ENCODE assay signal across 12 cellular contexts in genomic region chr13:108957369-108958012, GRCh38.
DNase-seq lines count a peak whose midpoint lies in the region; ATAC-seq, FAIRE-seq and TF ChIP-seq lines count a peak whose summit lies in the region.
"Had no signal": no experiment of that assay in that cellular context is flagged by ENCODE, and none has a peak within 500 bp of the region (broad histone marks: within the 10 kb centered on the region; RNA-seq: fewer than 3 reads in every experiment).

No MANE protein-coding gene starts in this region.

- peak; percentile 88 for FAIRE-seq in bronchial epithelial cell (lab: Jason Lieb, UNC)

- H3K27ac Mint-ChIP-seq in stimulated activated naive CD8-positive, alpha-beta T cell treated with anti-CD3 and anti-CD28 coated beads, Interleukin-15, amount 100 ng/mL, for 72 hours, result no peak overlapping the region
- H3K27ac Mint-ChIP-seq: CD4-positive, CD25-positive, alpha-beta regulatory T cell; T-cell had no signal

- CTCF ChIA-PET in AG04450 (lab: Charles Lee), result interaction anchor here (0.9 kb wide), 1 partner anchor 42 kb away, joined by 3 read pairs; no protein-coding TSS in a partner anchor

- peaks cover 20% of the 10 kb centered on the region for H3K27me3 Mint-ChIP-seq in stimulated activated naive CD8-positive, alpha-beta T cell treated with anti-CD3 and anti-CD28 coated beads, Interleukin-15, amount 100 ng/mL, for 72 hours
- H3K27me3 Mint-ChIP-seq: CD4-positive, CD25-positive, alpha-beta regulatory T cell had no signal

- no peaks in the 10 kb centered on the region for H3K9me3 Mint-ChIP-seq in stimulated activated naive CD8-positive, alpha-beta T cell treated with anti-CD3 and anti-CD28 coated beads, Interleukin-15, amount 100 ng/mL, for 72 hours
- H3K9me3 Mint-ChIP-seq: CD4-positive, CD25-positive, alpha-beta regulatory T cell; T-cell had no signal

- DNase-seq in AG04450 (ENCODE audit: low read depth, low spot score) (peak; percentile 55), LHCN-M2 (ENCODE audit: low read depth) (peak; percentile 63), bronchial epithelial cell (ENCODE audit: low read depth) (peak; percentile 92), left lung (no peak), NCI-H2196 (lab: John Stamatoyannopoulos, UW; ENCODE audit: unreplicated experiment) (no peak)
- DNase-seq in stimulated activated naive CD8-positive, alpha-beta T cell treated with anti-CD3 and anti-CD28 coated beads, Interleukin-15, amount 100 ng/mL, for 72 hours, result no peak
- DNase-seq: CD4-positive, CD25-positive, alpha-beta regulatory T cell; effector memory CD4-positive, alpha-beta T cell; NCI-H2107; T-cell had no signal

- ATAC-seq in left lung, result peak; percentile 35
- ATAC-seq in HG02678 (IDR thresholded peaks at IDR 0.05; ENCODE audit: unreplicated experiment), result no peak
- ATAC-seq in HG03457 (IDR thresholded peaks at IDR 0.05; ENCODE audit: unreplicated experiment), result no peak
- no peak for ATAC-seq in stimulated activated naive CD8-positive, alpha-beta T cell treated with anti-CD3 and anti-CD28 coated beads, Interleukin-15, amount 100 ng/mL, for 72 hours
- ATAC-seq: T-cell had no signal

- no peaks in the 10 kb centered on the region for H3K4me1 ChIP-seq in left lung

- no peaks in the 10 kb centered on the region for H3K9me3 ChIP-seq in AG04450 (ENCODE audit: control insufficient read depth, insufficient read depth, low read length)
- no peaks in the 10 kb centered on the region for H3K9me3 ChIP-seq in left lung

- 0 out of 2 replicates have a peak overlapping the region, but pooled peaks have one; percentile 14 for H3K4me3 ChIP-seq in AG04450 (ENCODE audit: low read depth, low read length)
- no peak overlapping the region for H3K4me3 ChIP-seq in bronchial epithelial cell (ENCODE audit: low read depth, low read length)
- no peak overlapping the region for H3K4me3 ChIP-seq in left lung

- H3K4me3 Mint-ChIP-seq in stimulated activated naive CD8-positive, alpha-beta T cell treated with anti-CD3 and anti-CD28 coated beads, Interleukin-15, amount 100 ng/mL, for 72 hours, result no peak overlapping the region
- H3K4me3 Mint-ChIP-seq: CD4-positive, CD25-positive, alpha-beta regulatory T cell; T-cell had no signal

- POLR2A ChIA-PET in AG04450 (lab: Yijun Ruan, JAX), result no interaction called here

- H3K27ac ChIP-seq in AG04450 (ENCODE audit: low read depth, low read length) (peak overlapping the region; percentile 53), left lung (no peak overlapping the region)

- H3K27me3 ChIP-seq in AG04450 (ENCODE audit: control insufficient read depth, insufficient read depth, low read length), result no peaks in the 10 kb centered on the region
- no peaks in the 10 kb centered on the region for H3K27me3 ChIP-seq in bronchial epithelial cell (ENCODE audit: control insufficient read depth, insufficient read depth, low read length)
- H3K27me3 ChIP-seq in left lung, result peaks cover 0 to 7% of the 10 kb centered on the region in 2 donors

- H3K36me3 ChIP-seq in bronchial epithelial cell (ENCODE audit: control insufficient read depth, insufficient read depth, low read length) (no peaks in the 10 kb centered on the region), left lung (no peaks in the 10 kb centered on the region)

- peak; percentile 14; the same call in 1 of the 2 replicates for TF ChIP-seq CTCF in AG04450 (IDR thresholded peaks at IDR 0.05; ENCODE audit: low read depth, low read length)
- TF ChIP-seq CTCF in bronchial epithelial cell (IDR thresholded peaks at IDR 0.05; ENCODE audit: insufficient read depth, low read length, severe bottlenecking), result no peak
- TF ChIP-seq CTCF in left lung (IDR thresholded peaks at IDR 0.05), result no peak

- intact Hi-C loops in left lung (cut with DNase I), result no loop called here

- peaks cover 5% of the 10 kb centered on the region for H3K4me1 Mint-ChIP-seq in stimulated activated naive CD8-positive, alpha-beta T cell treated with anti-CD3 and anti-CD28 coated beads, Interleukin-15, amount 100 ng/mL, for 72 hours
- H3K4me1 Mint-ChIP-seq: T-cell had no signal

Comparison
In these comparisons a context has a peak if more than half of its experiments do, and no peak if none do; other contexts are left out.
1. DNase-seq: peak in AG04450 (single experiment), LHCN-M2 (single experiment) and bronchial epithelial cell (single experiment); none in left lung (0 of 2), NCI-H2196 (single experiment) and stimulated activated naive CD8-positive, alpha-beta T cell treated with anti-CD3 and anti-CD28 coated beads, Interleukin-15, amount 100 ng/mL, for 72 hours (0 of 2).